In genomic region chr2:174013310-174013751, GRCh38 we compare ENCODE assay signal across 8 cellular contexts. TPM values are rescaled to one million over a fixed set of nuclear protein-coding genes. Genes with fewer than 3 reads are reported as not detected.
DNase-seq lines count a peak whose midpoint lies in the region; ATAC-seq and TF ChIP-seq lines count a peak whose summit lies in the region.

No MANE protein-coding gene starts in this region.

- H3K4me1 Mint-ChIP-seq in activated T-cell treated with anti-CD3 and anti-CD28 coated beads, Interleukin-2, amount 50 U/mL, for 72 hours (ENCODE audit: low read depth) = peaks cover 26% of the 10 kb centered on the region
- peaks cover 30% of the 10 kb centered on the region for H3K4me1 Mint-ChIP-seq in type B pancreatic cell (ENCODE audit: unreplicated experiment)

- intact Hi-C loops in mucosa of descending colon (cut with DNase I, micrococcal nuclease) = no loop called here

- peaks cover 8% of the 10 kb centered on the region for H3K27me3 Mint-ChIP-seq in activated T-cell treated with anti-CD3 and anti-CD28 coated beads, Interleukin-2, amount 50 U/mL, for 72 hours (ENCODE audit: low read depth)
- peaks cover 6% of the 10 kb centered on the region for H3K27me3 Mint-ChIP-seq in type B pancreatic cell

- H3K36me3 ChIP-seq in mucosa of descending colon (ENCODE audit: low read depth) = no peaks in the 10 kb centered on the region

- H3K4me1 ChIP-seq in mucosa of descending colon (ENCODE audit: low read depth) = no peaks in the 10 kb centered on the region

- DNase-seq in activated T-cell treated with anti-CD3 and anti-CD28 coated beads, Interleukin-2, amount 50 U/mL, for 72 hours = no peak
- DNase-seq in activated T-cell treated with anti-CD3 and anti-CD28 coated beads, Interleukin-2, amount 50 U/mL, for 1 hour = no peak
- DNase-seq in epidermal melanocyte (ENCODE audit: insufficient read length, low spot score) = peak; percentile 29
- peak in 1 of 3 donors; percentile 60 for DNase-seq in mucosa of descending colon
- no peak for DNase-seq in type B pancreatic cell (ENCODE audit: extremely low spot score, unreplicated experiment)
- no peak for DNase-seq in RPMI8226

- no peak overlapping the region for H3K4me3 ChIP-seq in mucosa of descending colon

- TF ChIP-seq CTCF in mucosa of descending colon (IDR thresholded peaks at IDR 0.05) (no peak), type B pancreatic cell (conservative IDR thresholded peaks at IDR 0.05) (no peak)

- no peaks in the 10 kb centered on the region for H3K36me3 Mint-ChIP-seq in activated T-cell treated with anti-CD3 and anti-CD28 coated beads, Interleukin-2, amount 50 U/mL, for 72 hours (ENCODE audit: insufficient read depth in 2 of 2)
- H3K36me3 Mint-ChIP-seq in type B pancreatic cell = no peaks in the 10 kb centered on the region

- H3K9me3 ChIP-seq in mucosa of descending colon = no peaks in the 10 kb centered on the region

- H3K4me3 Mint-ChIP-seq in activated T-cell treated with anti-CD3 and anti-CD28 coated beads, Interleukin-2, amount 50 U/mL, for 72 hours = peak overlapping the region; percentile 66 to 68
- H3K4me3 Mint-ChIP-seq in type B pancreatic cell = peak overlapping the region; percentile 75

- no peaks in the 10 kb centered on the region for H3K9me3 Mint-ChIP-seq in activated T-cell treated with anti-CD3 and anti-CD28 coated beads, Interleukin-2, amount 50 U/mL, for 72 hours
- H3K9me3 Mint-ChIP-seq in type B pancreatic cell = no peaks in the 10 kb centered on the region

- ATAC-seq in activated T-cell treated with anti-CD3 and anti-CD28 coated beads, Interleukin-2, amount 50 U/mL, for 72 hours (replicated peaks in 1 of 2) = no peak
- ATAC-seq in mucosa of descending colon (peak; percentile 33), HG03342 (IDR thresholded peaks at IDR 0.05; ENCODE audit: unreplicated experiment) (no peak), HG03521 (IDR thresholded peaks at IDR 0.05; ENCODE audit: unreplicated experiment) (no peak)

- H3K27ac Mint-ChIP-seq in activated T-cell treated with anti-CD3 and anti-CD28 coated beads, Interleukin-2, amount 50 U/mL, for 72 hours = peak overlapping the region; percentile 29
- no peak overlapping the region for H3K27ac Mint-ChIP-seq in type B pancreatic cell

RNA-seq across cellular contexts. Expression of gene SP3, which starts 48.2 kb away (rescaled TPM):
- 100 to 1,000 TPM; 106 to 128 TPM for total RNA-seq in activated T-cell treated with anti-CD3 and anti-CD28 coated beads, Interleukin-2, amount 50 U/mL, for 72 hours
- total RNA-seq in mucosa of descending colon = 100 to 1,000 TPM in 1 of 3 donors, 10 to 100 TPM in 2; 78.1 to 104 (median 88.9) TPM
- total RNA-seq in type B pancreatic cell (ENCODE audit: low replicate concordance) = 75.0 and 94.5 TPM in 2 replicates
